In the genomic region with DNA sequence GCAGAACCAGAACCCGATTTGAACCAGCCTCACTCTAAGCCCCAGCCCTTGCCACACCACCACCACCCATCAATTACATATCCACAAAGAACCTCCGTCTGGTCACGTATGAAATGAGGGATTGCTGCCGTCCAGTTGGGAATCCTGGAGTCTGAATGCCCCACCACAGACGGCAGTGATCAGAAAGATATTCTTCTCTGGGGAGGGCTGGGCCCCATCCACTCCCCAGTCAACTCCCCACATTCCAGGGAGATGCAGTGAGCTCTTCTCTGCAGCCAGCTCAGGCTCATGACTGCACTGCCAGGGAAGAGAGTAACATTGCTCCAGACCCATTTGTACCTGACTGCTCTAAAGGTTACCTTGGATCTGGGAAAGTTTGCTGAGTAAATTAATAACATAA, we compare ENCODE assay signal across 2 cellular contexts.
TF ChIP-seq lines count a peak whose summit lies in the region.

No MANE protein-coding gene starts in this region.

TF ChIP-seq in HepG2, 621 proteins besides CTCF, POLR2A, EP300 and RAD21:
- TF ChIP-seq TEAD3 (CRISPR knock-in tag; optimal IDR thresholded peaks at IDR 0.05; ENCODE audit: borderline replicate concordance) (peak; percentile 18), MYNN (CRISPR knock-in tag; IDR thresholded peaks at IDR 0.05; ENCODE audit: low read depth) (no peak)
- TF ChIP-seq, protein P1, sequence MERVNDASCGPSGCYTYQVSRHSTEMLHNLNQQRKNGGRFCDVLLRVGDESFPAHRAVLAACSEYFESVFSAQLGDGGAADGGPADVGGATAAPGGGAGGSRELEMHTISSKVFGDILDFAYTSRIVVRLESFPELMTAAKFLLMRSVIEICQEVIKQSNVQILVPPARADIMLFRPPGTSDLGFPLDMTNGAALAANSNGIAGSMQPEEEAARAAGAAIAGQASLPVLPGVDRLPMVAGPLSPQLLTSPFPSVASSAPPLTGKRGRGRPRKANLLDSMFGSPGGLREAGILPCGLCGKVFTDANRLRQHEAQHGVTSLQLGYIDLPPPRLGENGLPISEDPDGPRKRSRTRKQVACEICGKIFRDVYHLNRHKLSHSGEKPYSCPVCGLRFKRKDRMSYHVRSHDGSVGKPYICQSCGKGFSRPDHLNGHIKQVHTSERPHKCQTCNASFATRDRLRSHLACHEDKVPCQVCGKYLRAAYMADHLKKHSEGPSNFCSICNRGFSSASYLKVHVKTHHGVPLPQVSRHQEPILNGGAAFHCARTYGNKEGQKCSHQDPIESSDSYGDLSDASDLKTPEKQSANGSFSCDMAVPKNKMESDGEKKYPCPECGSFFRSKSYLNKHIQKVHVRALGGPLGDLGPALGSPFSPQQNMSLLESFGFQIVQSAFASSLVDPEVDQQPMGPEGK (CRISPR knock-in tag; IDR thresholded peaks at IDR 0.05), result peak; percentile 53; the same call in 1 of the 2 replicates

TF ChIP-seq in H1, 55 proteins besides CTCF, POLR2A, EP300 and RAD21:
- TF ChIP-seq TEAD4 (IDR thresholded peaks at IDR 0.05; ENCODE audit: low read depth, low read length), result 0 out of 2 replicates have a peak, but pooled peaks have one; percentile 49
- TF ChIP-seq RXRA (IDR thresholded peaks at IDR 0.05; ENCODE audit: insufficient read depth, low read depth, low read length), result no peak
